Comparison of ENCODE assay signal across 23 cellular contexts in genomic region chr2:18998492-18998891, GRCh38.
"Had no signal": no experiment of that assay in that cellular context is flagged by ENCODE, and none has a peak within 500 bp of the region (broad histone marks: within the 10 kb centered on the region; RNA-seq: fewer than 3 reads in every experiment).

No MANE protein-coding gene starts in this region.

- H3K4me1 Mint-ChIP-seq: memory B cell; naive B cell; stimulated activated naive B cell treated with anti-CD40 and anti-IgM and Interleukin-4, amounts not matched to agents 10 μg/mL and 1 μg/mL and 100 μg/mL, for 72 hours; stimulated activated naive CD8-positive, alpha-beta T cell treated with anti-CD3 and anti-CD28 coated beads, Interleukin-15, amount 100 ng/mL, for 72 hours had no signal

- H3K27ac ChIP-seq: esophagus squamous epithelium, heart right ventricle, left ventricle myocardium inferior, lower lobe of right lung, parathyroid adenoma, prostate gland, skin epidermis, testis, tibial nerve had no signal

- H3K4me3 Mint-ChIP-seq: dendritic cell treated with granulocyte-macrophage colony-stimulating factor and Interleukin-4, amounts not matched to agents 40 ng/mL and 50 ng/mL, for 4 days; effector memory CD8-positive, alpha-beta T cell; memory B cell; naive B cell; nephron; stimulated activated naive B cell treated with anti-CD40 and anti-IgM and Interleukin-4, amounts not matched to agents 10 μg/mL and 1 μg/mL and 100 μg/mL, for 72 hours; stimulated activated naive CD8-positive, alpha-beta T cell treated with anti-CD3 and anti-CD28 coated beads, Interleukin-15, amount 100 ng/mL, for 72 hours had no signal

- H3K27ac Mint-ChIP-seq: dendritic cell treated with granulocyte-macrophage colony-stimulating factor and Interleukin-4, amounts not matched to agents 40 ng/mL and 50 ng/mL, for 4 days; effector memory CD8-positive, alpha-beta T cell; memory B cell; stimulated activated naive B cell treated with anti-CD40 and anti-IgM and Interleukin-4, amounts not matched to agents 10 μg/mL and 1 μg/mL and 100 μg/mL, for 72 hours; stimulated activated naive CD8-positive, alpha-beta T cell treated with anti-CD3 and anti-CD28 coated beads, Interleukin-15, amount 100 ng/mL, for 72 hours had no signal

- H3K36me3 ChIP-seq: esophagus squamous epithelium, heart right ventricle, left ventricle myocardium inferior, lower lobe of right lung, prostate gland, tibial nerve had no signal

- H3K4me1 ChIP-seq: esophagus squamous epithelium, heart right ventricle, left ventricle myocardium inferior, lower lobe of right lung, parathyroid adenoma, prostate gland, tibial nerve had no signal

- H3K27me3 Mint-ChIP-seq: dendritic cell treated with granulocyte-macrophage colony-stimulating factor and Interleukin-4, amounts not matched to agents 40 ng/mL and 50 ng/mL, for 4 days; effector memory CD8-positive, alpha-beta T cell; memory B cell; naive B cell; stimulated activated naive B cell treated with anti-CD40 and anti-IgM and Interleukin-4, amounts not matched to agents 10 μg/mL and 1 μg/mL and 100 μg/mL, for 72 hours; stimulated activated naive CD8-positive, alpha-beta T cell treated with anti-CD3 and anti-CD28 coated beads, Interleukin-15, amount 100 ng/mL, for 72 hours had no signal

- H3K9me3 Mint-ChIP-seq: effector memory CD8-positive, alpha-beta T cell; nephron; stimulated activated naive CD8-positive, alpha-beta T cell treated with anti-CD3 and anti-CD28 coated beads, Interleukin-15, amount 100 ng/mL, for 72 hours had no signal

- H3K27me3 ChIP-seq: esophagus squamous epithelium, heart right ventricle, testis, tibial nerve had no signal

- H3K9me3 ChIP-seq: esophagus squamous epithelium, heart right ventricle, left ventricle myocardium inferior, lower lobe of right lung, prostate gland, testis, tibial nerve had no signal

- H3K4me3 ChIP-seq: esophagus squamous epithelium, heart right ventricle, left ventricle myocardium inferior, lower lobe of right lung, prostate gland, skin epidermis, testis, tibial nerve had no signal

- H3K36me3 Mint-ChIP-seq: memory B cell, naive B cell had no signal

- DNase-seq: cerebellar nuclear complex; effector memory CD8-positive, alpha-beta T cell; esophagus squamous epithelium; heart right ventricle; hypothalamus; left ventricle myocardium inferior; lower lobe of right lung; midbrain; naive B cell; retina; stimulated activated CD4-positive, alpha-beta T cell treated with anti-CD3 and anti-CD28 coated beads, Interleukin-2, amount 100 ng/mL, for 24 hours; stimulated activated CD4-positive, alpha-beta T cell treated with anti-CD3 and anti-CD28 coated beads, Interleukin-4, amount 100 ng/mL, for 4 hours; stimulated activated naive B cell treated with anti-CD40 and anti-IgM and Interleukin-4, amounts not matched to agents 10 μg/mL and 1 μg/mL and 100 μg/mL, for 72 hours; stimulated activated naive CD8-positive, alpha-beta T cell treated with anti-CD3 and anti-CD28 coated beads, Interleukin-15, amount 100 ng/mL, for 72 hours; testis had no signal

- ATAC-seq: effector memory CD8-positive, alpha-beta T cell; heart right ventricle; lower lobe of right lung; sciatic nerve; stimulated activated naive B cell treated with anti-CD40 and anti-IgM and Interleukin-4, amounts not matched to agents 10 μg/mL and 1 μg/mL and 100 μg/mL, for 72 hours; stimulated activated naive CD8-positive, alpha-beta T cell treated with anti-CD3 and anti-CD28 coated beads, Interleukin-15, amount 100 ng/mL, for 72 hours had no signal
